8 cellular contexts compared by ENCODE assay signal in the genomic region with DNA sequence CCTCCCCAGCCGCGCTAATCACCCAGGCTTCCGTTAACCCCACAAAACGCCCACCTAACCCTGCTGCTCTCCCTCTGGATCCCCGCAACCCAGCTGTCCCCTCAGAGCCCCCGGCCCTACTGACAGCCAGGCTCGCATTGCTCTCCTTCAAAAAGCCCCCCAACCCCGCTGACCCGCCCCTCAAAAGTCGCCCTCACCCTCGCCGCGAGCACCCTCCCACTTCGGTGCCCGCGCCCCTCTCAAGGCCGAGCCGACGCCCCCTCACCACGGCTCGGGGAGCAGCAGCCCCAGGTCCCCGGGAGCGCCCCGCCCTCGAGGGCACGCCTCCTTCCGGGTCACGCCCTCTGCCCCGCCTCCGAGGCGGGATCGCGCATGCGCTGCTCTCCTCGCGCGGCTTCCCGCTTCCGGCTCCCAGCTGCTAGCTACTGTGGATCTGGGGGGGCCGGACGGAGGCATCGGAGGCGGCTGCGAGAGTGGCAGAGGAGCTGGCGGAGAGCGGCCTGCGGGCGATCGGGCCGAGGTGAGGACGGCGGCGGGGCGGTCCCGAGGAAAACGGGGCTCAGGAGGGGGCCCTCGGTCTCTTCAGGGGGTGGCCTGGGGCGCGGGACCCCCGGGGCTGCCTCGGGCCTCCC. TPM values are rescaled to one million over a fixed set of nuclear protein-coding genes. Genes with fewer than 3 reads are reported as not detected.
DNase-seq lines count a peak whose midpoint lies in the region; ATAC-seq and TF ChIP-seq lines count a peak whose summit lies in the region.

No MANE protein-coding gene starts in this region.

- DNase-seq in AG08395 (ENCODE audit: low spot score) (peak; percentile 98), NCI-H510A treated with DMSO at 0.1 percent for 48 hours (lab: John Stamatoyannopoulos, UW) (peak; percentile 82), colonic mucosa (peak; percentile 93), left colon (peak; percentile 83 to 91)
- peak; percentile 98 for DNase-seq in activated CD4-positive, alpha-beta T cell treated with anti-CD3 and anti-CD28 coated beads, Interleukin-2, amount 10 ng/mL, durations not matched to agents 24 days and 14 days
- DNase-seq in stimulated activated CD4-positive, alpha-beta T cell treated with anti-CD3 and anti-CD28 coated beads, Interleukin-1b, Interleukin-23, amount 100 ng/mL, for 1 hour (ENCODE audit: low read depth in 2 of 2) = peak; percentile 77 to 83

- peak overlapping the region; percentile 92 for H3K4me3 ChIP-seq in colonic mucosa

- no peaks in the 10 kb centered on the region for H3K36me3 ChIP-seq in colonic mucosa

- peaks cover 16% of the 10 kb centered on the region for H3K4me1 Mint-ChIP-seq in activated CD4-positive, alpha-beta T cell treated with anti-CD3 and anti-CD28 coated beads, Interleukin-2, amount 10 ng/mL, durations not matched to agents 24 days and 14 days

- peaks cover 20% of the 10 kb centered on the region for H3K36me3 Mint-ChIP-seq in activated CD4-positive, alpha-beta T cell treated with anti-CD3 and anti-CD28 coated beads, Interleukin-2, amount 10 ng/mL, durations not matched to agents 24 days and 14 days (ENCODE audit: low read depth)

- peak overlapping the region; percentile 91 to 97 for H3K9ac ChIP-seq in colonic mucosa (ENCODE audit: low read depth in 2 of 2, low read length in 2 of 2)

- no peaks in the 10 kb centered on the region for H3K4me1 ChIP-seq in colonic mucosa

- TF ChIP-seq CTCF in colonic mucosa (IDR thresholded peaks at IDR 0.05) = no peak

- H3K9me3 ChIP-seq in colonic mucosa = no peaks in the 10 kb centered on the region

- no peaks in the 10 kb centered on the region for H3K9me3 Mint-ChIP-seq in activated CD4-positive, alpha-beta T cell treated with anti-CD3 and anti-CD28 coated beads, Interleukin-2, amount 10 ng/mL, durations not matched to agents 24 days and 14 days

- peak; percentile 80 for ATAC-seq in GM18909 (IDR thresholded peaks at IDR 0.05; ENCODE audit: poor library complexity, unreplicated experiment)
- ATAC-seq in HG03342 (IDR thresholded peaks at IDR 0.05; ENCODE audit: unreplicated experiment) = peak; percentile 66
- ATAC-seq in left colon = peak; percentile 75

- H3K27ac ChIP-seq in colonic mucosa = peak overlapping the region; percentile 79

- H3K27ac Mint-ChIP-seq in activated CD4-positive, alpha-beta T cell treated with anti-CD3 and anti-CD28 coated beads, Interleukin-2, amount 10 ng/mL, durations not matched to agents 24 days and 14 days = peak overlapping the region; percentile 78

- H3K27me3 Mint-ChIP-seq in activated CD4-positive, alpha-beta T cell treated with anti-CD3 and anti-CD28 coated beads, Interleukin-2, amount 10 ng/mL, durations not matched to agents 24 days and 14 days = no peaks in the 10 kb centered on the region

- intact Hi-C loops in activated CD4-positive, alpha-beta T cell treated with anti-CD3 and anti-CD28 coated beads, Interleukin-2, amount 10 ng/mL, durations not matched to agents 24 days and 14 days (cut with micrococcal nuclease) = loop anchor here (10.0 kb wide), 1 partner anchor 140 kb away; the partner anchor contains the start of gene PNPLA6
- intact Hi-C loops in colonic mucosa (cut with DNase I) = no loop called here
- intact Hi-C loops in left colon (cut with DNase I, micrococcal nuclease) = no loop called here

- peak overlapping the region; percentile 91 for H3K4me3 Mint-ChIP-seq in activated CD4-positive, alpha-beta T cell treated with anti-CD3 and anti-CD28 coated beads, Interleukin-2, amount 10 ng/mL, durations not matched to agents 24 days and 14 days

- no peaks in the 10 kb centered on the region for H3K27me3 ChIP-seq in colonic mucosa

RNA-seq across cellular contexts. Expression of gene ARHGEF18, which starts 46.1 kb away (rescaled TPM):
- total RNA-seq in activated CD4-positive, alpha-beta T cell treated with anti-CD3 and anti-CD28 coated beads, Interleukin-2, amount 10 ng/mL, durations not matched to agents 24 days and 14 days = 30.6 and 34.8 TPM in 2 replicates
- 100 to 1,000 TPM in 1 of 2 donors, 10 to 100 TPM in 1; 89.9 to 144 TPM for total RNA-seq in colonic mucosa
- 100 to 1,000 TPM in 1 of 2 donors, 10 to 100 TPM in 1; 78.3 to 106 TPM for total RNA-seq in left colon

Comparison
In these comparisons a context has a peak if more than half of its experiments do, and no peak if none do; other contexts are left out.
1. Peak in every context shown above with its lines: DNase-seq, ATAC-seq, H3K4me3 ChIP-seq and H3K27ac ChIP-seq.